8 cellular contexts compared by ENCODE assay signal in genomic region chr1:153465728-153466625, GRCh38. TPM values are rescaled to one million over a fixed set of nuclear protein-coding genes. Genes with fewer than 3 reads are reported as not detected.
DNase-seq lines count a peak whose midpoint lies in the region; ATAC-seq, FAIRE-seq and TF ChIP-seq lines count a peak whose summit lies in the region.

No MANE protein-coding gene starts in this region.

- no TSS peak for BruUV-seq in MCF 10A (replicated peaks; lab: Mats Ljungman, UMichigan)

- H3K36me3 Mint-ChIP-seq in CD14-positive monocyte, result no peaks in the 10 kb centered on the region
- H3K36me3 Mint-ChIP-seq in MCF 10A (ENCODE audit: insufficient read depth, unreplicated experiment), result no peaks in the 10 kb centered on the region

- POLR2A ChIA-PET in MCF 10A (lab: Yijun Ruan, JAX), result interaction anchor here (0.6 to 1.3 kb wide), 3 partner anchors 10 to 1271 kb away, joined by 3 read pairs; no protein-coding TSS in a partner anchor

- H3K27ac Mint-ChIP-seq in CD14-positive monocyte (no peak overlapping the region), MCF 10A (ENCODE audit: low read depth, unreplicated experiment) (no peak overlapping the region)

- peaks cover 9 to 23% (median 12%) of the 10 kb centered on the region in 3 donors for H3K27me3 Mint-ChIP-seq in CD14-positive monocyte (ENCODE audit: low read depth in 3 of 3)
- H3K27me3 Mint-ChIP-seq in MCF 10A (ENCODE audit: insufficient read depth, unreplicated experiment), result peaks cover 32% of the 10 kb centered on the region

- ATAC-seq in GM21723 (IDR thresholded peaks at IDR 0.05; ENCODE audit: unreplicated experiment), result no peak

- H3K9me3 Mint-ChIP-seq in CD14-positive monocyte (peaks cover 0 to 10% (median 4%) of the 10 kb centered on the region in 7 donors), MCF 10A (ENCODE audit: unreplicated experiment) (peaks cover 5% of the 10 kb centered on the region)

- H3K4me1 Mint-ChIP-seq in CD14-positive monocyte (peaks cover 10% of the 10 kb centered on the region), MCF 10A (ENCODE audit: insufficient read depth, unreplicated experiment) (no peaks in the 10 kb centered on the region)

- intact Hi-C loops in CD14-positive monocyte (cut with micrococcal nuclease), result no loop called here
- intact Hi-C loops in MCF 10A (cut with micrococcal nuclease), result loop anchor here (1.0 kb wide), 1 partner anchor 24 kb away; no protein-coding TSS in a partner anchor

- peak overlapping the region in 1 of 2 donors; percentile 37 for H3K4me3 Mint-ChIP-seq in CD14-positive monocyte
- H3K4me3 Mint-ChIP-seq in MCF 10A (ENCODE audit: unreplicated experiment), result no peak overlapping the region

- peak; percentile 88 for TF ChIP-seq CTCF in CD14-positive monocyte (IDR thresholded peaks at IDR 0.05)
- TF ChIP-seq CTCF in MCF 10A (IDR thresholded peaks at IDR 0.05; ENCODE audit: unreplicated experiment), result peak; percentile 93

- DNase-seq in CD14-positive monocyte (ENCODE audit: low spot score) (peak; percentile 62), HPDE6-E6E7 (ENCODE audit: extremely low spot score) (peak; percentile 44), MCF 10A (ENCODE audit: unreplicated experiment) (peak; percentile 72), kidney tubule cell (ENCODE audit: low spot score) (peak; percentile 51), mesenteric fat pad (ENCODE audit: low spot score) (no peak)
- peak; percentile 40 to 57 (median 51) for DNase-seq in stimulated activated CD4-positive, alpha-beta T cell treated with anti-CD3 and anti-CD28 coated beads, TNF-alpha, amount 100 ng/mL, for 48 hours (ENCODE audit: low read depth in 3 of 3)

- peak; percentile 82 for FAIRE-seq in TTC549 (lab: Jason Lieb, UNC)

- CTCF ChIA-PET in MCF 10A (lab: Yijun Ruan, JAX), result interaction anchor here (0.5 to 4.5 kb wide), 20 partner anchors 10 to 957 kb away, joined by 3 to 37 read pairs (median 4); partner anchors contain the start of gene S100A9

RNA-seq across cellular contexts. Expression of gene S100A7, which starts 5.5 kb away (rescaled TPM):
- not detected for polyA plus RNA-seq in CD14-positive monocyte
- not detected in 2 replicates for total RNA-seq in MCF 10A (2022)
- not detected for total RNA-seq in mesenteric fat pad

RNA-seq across cellular contexts. Expression of gene S100A7A, which starts 49.7 kb away (rescaled TPM):
- polyA plus RNA-seq in CD14-positive monocyte, result not detected
- total RNA-seq in MCF 10A (2022) (not detected in 2 replicates), mesenteric fat pad (not detected)
